Comparison of ENCODE assay signal across 24 cellular contexts in genomic region chr12:32135967-32136366, GRCh38. TPM values are rescaled to one million over a fixed set of nuclear protein-coding genes. Genes with fewer than 3 reads are reported as not detected.
DNase-seq lines count a peak whose midpoint lies in the region; ATAC-seq and TF ChIP-seq lines count a peak whose summit lies in the region.
"Had no signal": no experiment of that assay in that cellular context is flagged by ENCODE, and none has a peak within 500 bp of the region (broad histone marks: within the 10 kb centered on the region; RNA-seq: fewer than 3 reads in every experiment).

No MANE protein-coding gene starts in this region.

- H3K27ac Mint-ChIP-seq in activated naive CD8-positive, alpha-beta T cell = peak overlapping the region; percentile 34
- H3K27ac Mint-ChIP-seq in activated naive CD8-positive, alpha-beta T cell treated with anti-CD3 and anti-CD28 coated beads, Interleukin-2, amount 50 U/mL, for 24 hours = no peak overlapping the region
- peak overlapping the region; percentile 50 for H3K27ac Mint-ChIP-seq in stimulated activated effector memory CD8-positive, alpha-beta T cell treated with anti-CD3 and anti-CD28 coated beads, Interleukin-12 subunit alpha, Interleukin-12 subunit beta, amount 100 ng/mL, for 72 hours
- H3K27ac Mint-ChIP-seq: activated CD4-positive, alpha-beta T cell treated with anti-CD3 and anti-CD28 coated beads, Interleukin-2, amount 10 ng/mL, durations not matched to agents 7 days and 5 days; activated CD8-positive, alpha-beta memory T cell treated with anti-CD3 and anti-CD28 coated beads, Interleukin-2, amount 10 ng/mL, durations not matched to agents 7 days and 5 days had no signal

- no peaks in the 10 kb centered on the region for H3K9me3 ChIP-seq in OCI-LY7 (ENCODE audit: low read length)
- H3K9me3 ChIP-seq in hepatocyte (ENCODE audit: low read depth) = no peaks in the 10 kb centered on the region
- H3K9me3 ChIP-seq: HAP-1, left ventricle myocardium inferior, thoracic aorta, uterus had no signal

- H3K4me1 ChIP-seq in OCI-LY7 (ENCODE audit: insufficient read depth, low read length, poor library complexity, severe bottlenecking) (peaks cover 90% of the 10 kb centered on the region), hepatocyte (ENCODE audit: insufficient read depth) (peaks cover 12% of the 10 kb centered on the region)

- H3K4me3 Mint-ChIP-seq in activated naive CD8-positive, alpha-beta T cell = no peak overlapping the region
- no peak overlapping the region for H3K4me3 Mint-ChIP-seq in activated naive CD8-positive, alpha-beta T cell treated with anti-CD3 and anti-CD28 coated beads, Interleukin-2, amount 50 U/mL, for 24 hours
- no peak overlapping the region for H3K4me3 Mint-ChIP-seq in stimulated activated effector memory CD8-positive, alpha-beta T cell treated with anti-CD3 and anti-CD28 coated beads, Interleukin-12 subunit alpha, Interleukin-12 subunit beta, amount 100 ng/mL, for 72 hours
- H3K4me3 Mint-ChIP-seq: activated CD4-positive, alpha-beta T cell treated with anti-CD3 and anti-CD28 coated beads, Interleukin-2, amount 10 ng/mL, durations not matched to agents 7 days and 5 days; activated CD8-positive, alpha-beta memory T cell treated with anti-CD3 and anti-CD28 coated beads, Interleukin-2, amount 10 ng/mL, durations not matched to agents 7 days and 5 days; activated T-cell treated with anti-CD3 and anti-CD28 coated beads, Interleukin-2, amount 50 U/mL, for 4 hours had no signal

- H3K27me3 Mint-ChIP-seq in activated naive CD8-positive, alpha-beta T cell = no peaks in the 10 kb centered on the region
- no peaks in the 10 kb centered on the region for H3K27me3 Mint-ChIP-seq in activated naive CD8-positive, alpha-beta T cell treated with anti-CD3 and anti-CD28 coated beads, Interleukin-2, amount 50 U/mL, for 24 hours

- H3K79me2 ChIP-seq in OCI-LY7 (ENCODE audit: insufficient read depth, low read depth, low read length) (peaks cover 82% of the 10 kb centered on the region), hepatocyte (peaks cover 13% of the 10 kb centered on the region)

- no peak for DNase-seq in activated naive CD8-positive, alpha-beta T cell treated with anti-CD3 and anti-CD28 coated beads, Interleukin-2, amount 50 U/mL, for 24 hours
- DNase-seq in OCI-LY7 (ENCODE audit: low spot score) = no peak
- no peak for DNase-seq in hepatocyte (ENCODE audit: low spot score)
- DNase-seq in stimulated activated effector memory CD8-positive, alpha-beta T cell treated with anti-CD3 and anti-CD28 coated beads, Interleukin-12 subunit alpha, Interleukin-12 subunit beta, amount 100 ng/mL, for 72 hours (ENCODE audit: low spot score in 2 of 2) = no peak
- no peak for DNase-seq in GDM1 (lab: John Stamatoyannopoulos, UW)
- DNase-seq in activated CD8-positive, alpha-beta memory T cell treated with anti-CD3 and anti-CD28 coated beads for 24 hours = no peak
- DNase-seq: 8988T; activated CD4-positive, alpha-beta T cell treated with anti-CD3 and anti-CD28 coated beads, Interleukin-2, amount 10 ng/mL, durations not matched to agents 7 days and 5 days; activated CD8-positive, alpha-beta memory T cell treated with anti-CD3 and anti-CD28 coated beads, Interleukin-2, amount 10 ng/mL, durations not matched to agents 7 days and 5 days; activated gamma-delta T cell treated with Interleukin-2 at 50 U/mL for 16 hours; activated T-cell treated with anti-CD3 and anti-CD28 coated beads, Interleukin-2, amount 50 U/mL, for 4 hours; central memory CD4-positive, alpha-beta T cell; head of caudate nucleus; islet precursor cell; left ventricle myocardium inferior; NCI-H146; NCI-H2107; SIG-M5; stimulated activated naive CD4-positive, alpha-beta T cell; uterus had no signal

- peaks cover 19% of the 10 kb centered on the region for H3K36me3 ChIP-seq in OCI-LY7 (ENCODE audit: insufficient read depth, low read length)
- H3K36me3 ChIP-seq in hepatocyte (replicated peaks; ENCODE audit: insufficient read depth, low read depth) = no peaks in the 10 kb centered on the region
- H3K36me3 ChIP-seq: HAP-1, left ventricle myocardium inferior, thoracic aorta, uterus had no signal

- H3K27ac ChIP-seq in OCI-LY7 (ENCODE audit: low read depth, low read length, poor library complexity, severe bottlenecking) (peak overlapping the region; percentile 98), hepatocyte (peak overlapping the region; percentile 50)
- H3K27ac ChIP-seq: left ventricle myocardium inferior, thoracic aorta, uterus had no signal

- no peak for TF ChIP-seq CTCF in OCI-LY7 (conservative IDR thresholded peaks at IDR 0.05; ENCODE audit: low read length)
- no peak for TF ChIP-seq CTCF in hepatocyte (IDR thresholded peaks at IDR 0.05; ENCODE audit: poor library complexity)

- H3K4me2 ChIP-seq in OCI-LY7 (ENCODE audit: low read length) (peak overlapping the region; percentile 73), hepatocyte (no peak overlapping the region)

- peaks cover 40% of the 10 kb centered on the region for H3K4me1 Mint-ChIP-seq in activated naive CD8-positive, alpha-beta T cell (ENCODE audit: low read depth)
- H3K4me1 Mint-ChIP-seq in activated naive CD8-positive, alpha-beta T cell treated with anti-CD3 and anti-CD28 coated beads, Interleukin-2, amount 50 U/mL, for 24 hours = peaks cover 39% of the 10 kb centered on the region
- peaks cover 27% of the 10 kb centered on the region for H3K4me1 Mint-ChIP-seq in stimulated activated effector memory CD8-positive, alpha-beta T cell treated with anti-CD3 and anti-CD28 coated beads, Interleukin-12 subunit alpha, Interleukin-12 subunit beta, amount 100 ng/mL, for 72 hours

- H3K4me3 ChIP-seq in OCI-LY7 (ENCODE audit: low read depth, low read length, poor library complexity, severe bottlenecking) (peak overlapping the region; percentile 25), hepatocyte (no peak overlapping the region)
- H3K4me3 ChIP-seq: HAP-1, left ventricle myocardium inferior, thoracic aorta, uterus had no signal

- intact Hi-C loops in OCI-LY7 (cut with micrococcal nuclease; ENCODE audit: unreplicated experiment) = loop anchor here (10.0 kb wide), 2 partner anchors 181 to 241 kb away; partner anchors contain the start of gene RESF1

- H4K20me1 ChIP-seq in OCI-LY7 (ENCODE audit: insufficient read depth, low read length) (no peaks in the 10 kb centered on the region), hepatocyte (ENCODE audit: insufficient read depth, poor library complexity, severe bottlenecking) (no peaks in the 10 kb centered on the region)

- no peaks in the 10 kb centered on the region for H3K9me2 ChIP-seq in OCI-LY7 (ENCODE audit: insufficient read depth, low read length)
- no peaks in the 10 kb centered on the region for H3K9me2 ChIP-seq in hepatocyte (replicated peaks; ENCODE audit: insufficient read depth)

- 66% methylated on average over 2 of the region's 2 CpGs for WGBS in hepatocyte (ENCODE audit: low lambda C conversion rate, missing lambda C conversion rate)

- no peak overlapping the region for H2AFZ ChIP-seq in OCI-LY7 (ENCODE audit: low read length)
- no peak overlapping the region for H2AFZ ChIP-seq in hepatocyte

- H3K27me3 ChIP-seq in hepatocyte = no peaks in the 10 kb centered on the region
- H3K27me3 ChIP-seq: uterus had no signal

- CTCF ChIA-PET in OCI-LY7 (lab: Charles Lee; ENCODE audit: unreplicated experiment) = interaction anchor here (0.9 kb wide), 1 partner anchor 21 kb away, joined by 3 read pairs; no protein-coding TSS in a partner anchor

- POLR2A ChIA-PET in OCI-LY7 (lab: Charles Lee) = interaction anchor here (0.7 to 1.2 kb wide), 2 partner anchors 20 to 29 kb away, joined by 3 to 5 read pairs; partner anchors contain the start of gene BICD1

- no peaks in the 10 kb centered on the region for H3K36me3 Mint-ChIP-seq in activated naive CD8-positive, alpha-beta T cell
- H3K36me3 Mint-ChIP-seq in activated naive CD8-positive, alpha-beta T cell treated with anti-CD3 and anti-CD28 coated beads, Interleukin-2, amount 50 U/mL, for 24 hours (ENCODE audit: low read depth) = peaks cover 8% of the 10 kb centered on the region
- no peaks in the 10 kb centered on the region for H3K36me3 Mint-ChIP-seq in stimulated activated effector memory CD8-positive, alpha-beta T cell treated with anti-CD3 and anti-CD28 coated beads, Interleukin-12 subunit alpha, Interleukin-12 subunit beta, amount 100 ng/mL, for 72 hours
- H3K36me3 Mint-ChIP-seq: activated CD8-positive, alpha-beta memory T cell treated with anti-CD3 and anti-CD28 coated beads, Interleukin-2, amount 10 ng/mL, durations not matched to agents 7 days and 5 days had no signal

- no TSS peak for BruUV-seq in OCI-LY7 (replicated peaks; lab: Mats Ljungman, UMichigan)

- no peaks in the 10 kb centered on the region for H3K9me3 Mint-ChIP-seq in activated naive CD8-positive, alpha-beta T cell (ENCODE audit: low read depth)
- H3K9me3 Mint-ChIP-seq in activated naive CD8-positive, alpha-beta T cell treated with anti-CD3 and anti-CD28 coated beads, Interleukin-2, amount 50 U/mL, for 24 hours = no peaks in the 10 kb centered on the region
- H3K9me3 Mint-ChIP-seq in stimulated activated effector memory CD8-positive, alpha-beta T cell treated with anti-CD3 and anti-CD28 coated beads, Interleukin-12 subunit alpha, Interleukin-12 subunit beta, amount 100 ng/mL, for 72 hours = no peaks in the 10 kb centered on the region
- H3K9me3 Mint-ChIP-seq: activated CD4-positive, alpha-beta T cell treated with anti-CD3 and anti-CD28 coated beads, Interleukin-2, amount 10 ng/mL, durations not matched to agents 7 days and 5 days; activated T-cell treated with anti-CD3 and anti-CD28 coated beads, Interleukin-2, amount 50 U/mL, for 4 hours had no signal

- ATAC-seq in activated naive CD8-positive, alpha-beta T cell treated with anti-CD3 and anti-CD28 coated beads, Interleukin-2, amount 50 U/mL, for 24 hours = no peak
- no peak for ATAC-seq in stimulated activated effector memory CD8-positive, alpha-beta T cell treated with anti-CD3 and anti-CD28 coated beads, Interleukin-12 subunit alpha, Interleukin-12 subunit beta, amount 100 ng/mL, for 72 hours
- no peak for ATAC-seq in HG03469 (IDR thresholded peaks at IDR 0.05; ENCODE audit: unreplicated experiment)
- ATAC-seq: activated CD8-positive, alpha-beta memory T cell treated with anti-CD3 and anti-CD28 coated beads, Interleukin-2, amount 10 ng/mL, durations not matched to agents 7 days and 5 days; activated T-cell treated with anti-CD3 and anti-CD28 coated beads, Interleukin-2, amount 50 U/mL, for 4 hours had no signal

RNA-seq across cellular contexts. Expression of gene BICD1, which starts 29.3 kb away (rescaled TPM):
- total RNA-seq in OCI-LY7 (2014; rRNA removed; shearing (Covaris generic)) = 40.4 and 42.9 TPM in 2 replicates
- total RNA-seq in OCI-LY7 (2022) = 88.2 and 99.5 TPM in 2 replicates
- total RNA-seq in hepatocyte = 16.7 and 23.6 TPM in 2 replicates
- 16.1 and 19.7 TPM in 2 replicates for polyA plus RNA-seq in hepatocyte
